Comparison of ENCODE assay signal across 28 cellular contexts in the genomic region with DNA sequence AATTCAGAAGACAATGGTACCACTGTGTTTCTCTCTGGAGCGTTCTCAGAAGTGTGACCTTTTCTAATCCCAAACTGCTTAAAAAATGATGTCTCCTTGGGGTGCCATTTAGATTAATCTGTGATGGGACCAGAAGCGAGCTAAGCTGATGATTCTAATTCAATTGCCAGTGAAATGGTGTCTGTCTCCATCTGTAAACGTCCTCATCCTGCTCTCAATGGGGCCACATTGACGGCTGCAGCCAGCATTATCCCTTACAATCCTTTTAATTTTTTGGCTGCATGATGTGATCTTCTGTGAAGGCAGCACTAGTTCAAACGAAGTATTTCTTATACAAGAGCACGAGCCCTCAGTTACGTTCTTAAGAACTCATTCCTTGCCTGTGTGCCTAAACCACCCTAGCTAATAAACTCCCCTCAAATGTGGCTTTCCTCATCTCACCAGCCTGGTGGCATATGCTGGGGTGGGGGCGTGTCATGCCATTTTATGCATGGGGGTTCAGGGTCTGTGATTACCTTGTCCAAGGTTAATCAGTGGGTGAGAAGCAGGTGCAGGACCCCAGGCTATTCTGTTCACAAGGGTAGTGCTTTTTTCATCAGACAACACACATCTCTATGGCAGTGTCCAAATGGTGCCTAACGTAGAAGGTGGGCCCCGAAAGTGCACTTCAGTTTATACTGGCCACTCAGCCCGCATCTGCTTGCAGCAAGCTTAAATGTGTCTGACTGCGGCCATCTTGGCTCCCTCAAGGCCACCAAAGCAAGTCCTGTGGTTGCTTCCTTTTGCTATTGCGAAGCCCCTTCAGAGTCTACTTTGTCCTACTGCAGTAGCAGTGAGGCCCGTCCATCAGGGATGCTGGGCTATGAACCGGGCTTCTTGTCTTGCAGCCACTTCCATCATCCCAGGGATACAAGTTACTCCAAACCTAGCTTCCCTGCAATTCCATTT. TPM values are rescaled to one million over a fixed set of nuclear protein-coding genes. Genes with fewer than 3 reads are reported as not detected.
DNase-seq lines count a peak whose midpoint lies in the region; ATAC-seq and TF ChIP-seq lines count a peak whose summit lies in the region.
"Had no signal": no experiment of that assay in that cellular context is flagged by ENCODE, and none has a peak within 500 bp of the region (broad histone marks: within the 10 kb centered on the region; RNA-seq: fewer than 3 reads in every experiment).

No MANE protein-coding gene starts in this region.

- H2AFZ ChIP-seq in mesenchymal stem cell (ENCODE audit: low read depth, low read length) = no peak overlapping the region

- no peak overlapping the region for H3K4me2 ChIP-seq in mesenchymal stem cell (ENCODE audit: low read length, poor library complexity, severe bottlenecking)

- H2BK120ac ChIP-seq in mesenchymal stem cell (ENCODE audit: low read depth, low read length) = no peak overlapping the region

- no peak overlapping the region for H2BK5ac ChIP-seq in mesenchymal stem cell (ENCODE audit: low read depth, low read length, poor library complexity, severe bottlenecking)

- H3K9me3 Mint-ChIP-seq in activated CD8-positive, alpha-beta memory T cell treated with anti-CD3 and anti-CD28 coated beads, Interleukin-2, amount 10 ng/mL, durations not matched to agents 7 days and 5 days (ENCODE audit: low read depth) = no peaks in the 10 kb centered on the region
- H3K9me3 Mint-ChIP-seq in activated T-helper 17 cell treated with anti-CD3 and anti-CD28 coated beads, Interleukin-2, amount 50 U/mL, for 72 hours = no peaks in the 10 kb centered on the region
- H3K9me3 Mint-ChIP-seq in natural killer cell treated with Interleukin-12 subunit alpha and Interleukin-12 subunit beta and Interleukin-15 and Interleukin-18, amount 100 ng/mL, for 72 hours = no peaks in the 10 kb centered on the region
- H3K9me3 Mint-ChIP-seq in stimulated activated memory B cell treated with anti-CD40 and anti-IgM and Interleukin-4, amounts not matched to agents 10 μg/mL and 1 μg/mL and 100 μg/mL, for 72 hours = no peaks in the 10 kb centered on the region
- H3K9me3 Mint-ChIP-seq: CD4-positive, alpha-beta memory T cell had no signal

- ATAC-seq in activated CD8-positive, alpha-beta memory T cell treated with anti-CD3 and anti-CD28 coated beads, Interleukin-2, amount 10 ng/mL, durations not matched to agents 7 days and 5 days = no peak
- ATAC-seq in activated T-helper 17 cell treated with anti-CD3 and anti-CD28 coated beads, Interleukin-2, amount 50 U/mL, for 72 hours (replicated peaks) = no peak
- ATAC-seq in natural killer cell treated with Interleukin-12 subunit alpha and Interleukin-12 subunit beta and Interleukin-15 and Interleukin-18, amount 100 ng/mL, for 72 hours = no peak
- no peak for ATAC-seq in stimulated activated memory B cell treated with anti-CD40 and anti-IgM and Interleukin-4, amounts not matched to agents 10 μg/mL and 1 μg/mL and 100 μg/mL, for 72 hours
- ATAC-seq in mucosa of descending colon = no peak
- ATAC-seq: psoas muscle, Right ventricle myocardium inferior had no signal

- peaks cover 13% of the 10 kb centered on the region for H3K36me3 Mint-ChIP-seq in activated CD8-positive, alpha-beta memory T cell treated with anti-CD3 and anti-CD28 coated beads, Interleukin-2, amount 10 ng/mL, durations not matched to agents 7 days and 5 days
- H3K36me3 Mint-ChIP-seq in activated T-helper 17 cell treated with anti-CD3 and anti-CD28 coated beads, Interleukin-2, amount 50 U/mL, for 72 hours (ENCODE audit: low read depth) = peaks cover 88% of the 10 kb centered on the region
- H3K36me3 Mint-ChIP-seq in natural killer cell treated with Interleukin-12 subunit alpha and Interleukin-12 subunit beta and Interleukin-15 and Interleukin-18, amount 100 ng/mL, for 72 hours = peaks cover 7% of the 10 kb centered on the region
- H3K36me3 Mint-ChIP-seq in stimulated activated memory B cell treated with anti-CD40 and anti-IgM and Interleukin-4, amounts not matched to agents 10 μg/mL and 1 μg/mL and 100 μg/mL, for 72 hours = peaks cover 47% of the 10 kb centered on the region

- no peak overlapping the region for H3K23ac ChIP-seq in mesenchymal stem cell (ENCODE audit: low read length in 2 of 2)

- CTCF ChIA-PET in activated CD8-positive, alpha-beta memory T cell treated with anti-CD3 and anti-CD28 coated beads, Interleukin-2, amount 10 ng/mL, durations not matched to agents 7 days and 5 days (lab: Charles Lee) = no interaction called here

- no peaks in the 10 kb centered on the region for H3K4me1 ChIP-seq in mucosa of descending colon (ENCODE audit: low read depth)
- H3K4me1 ChIP-seq in mesenchymal stem cell (ENCODE audit: control insufficient read depth, insufficient read depth, low read depth, low read length) = peaks cover 2% of the 10 kb centered on the region

- no peak overlapping the region for H2AK5ac ChIP-seq in mesenchymal stem cell (ENCODE audit: low read length, severe bottlenecking)

- H3K4me3 Mint-ChIP-seq in activated CD8-positive, alpha-beta memory T cell treated with anti-CD3 and anti-CD28 coated beads, Interleukin-2, amount 10 ng/mL, durations not matched to agents 7 days and 5 days = no peak overlapping the region
- no peak overlapping the region for H3K4me3 Mint-ChIP-seq in activated T-helper 17 cell treated with anti-CD3 and anti-CD28 coated beads, Interleukin-2, amount 50 U/mL, for 72 hours
- H3K4me3 Mint-ChIP-seq in natural killer cell treated with Interleukin-12 subunit alpha and Interleukin-12 subunit beta and Interleukin-15 and Interleukin-18, amount 100 ng/mL, for 72 hours = no peak overlapping the region
- H3K4me3 Mint-ChIP-seq in stimulated activated memory B cell treated with anti-CD40 and anti-IgM and Interleukin-4, amounts not matched to agents 10 μg/mL and 1 μg/mL and 100 μg/mL, for 72 hours = no peak overlapping the region
- H3K4me3 Mint-ChIP-seq: CD4-positive, alpha-beta memory T cell had no signal

- no peaks in the 10 kb centered on the region for H3K27me3 ChIP-seq in mesenchymal stem cell (ENCODE audit: control insufficient read depth in 1 of 2, insufficient read depth in 1 of 2, low read length in 2 of 2)
- H3K27me3 ChIP-seq: sigmoid colon, tibial artery had no signal

- no peak overlapping the region for H3K27ac Mint-ChIP-seq in activated CD8-positive, alpha-beta memory T cell treated with anti-CD3 and anti-CD28 coated beads, Interleukin-2, amount 10 ng/mL, durations not matched to agents 7 days and 5 days
- peak overlapping the region; percentile 62 for H3K27ac Mint-ChIP-seq in activated T-helper 17 cell treated with anti-CD3 and anti-CD28 coated beads, Interleukin-2, amount 50 U/mL, for 72 hours
- no peak overlapping the region for H3K27ac Mint-ChIP-seq in natural killer cell treated with Interleukin-12 subunit alpha and Interleukin-12 subunit beta and Interleukin-15 and Interleukin-18, amount 100 ng/mL, for 72 hours
- no peak overlapping the region for H3K27ac Mint-ChIP-seq in stimulated activated memory B cell treated with anti-CD40 and anti-IgM and Interleukin-4, amounts not matched to agents 10 μg/mL and 1 μg/mL and 100 μg/mL, for 72 hours

- WGBS in mesenchymal stem cell = 96% methylated on average over 15 of the region's 15 CpGs

- intact Hi-C loops in mucosa of descending colon (cut with DNase I, micrococcal nuclease) = no loop called here

- no peak for TF ChIP-seq CTCF in mucosa of descending colon (IDR thresholded peaks at IDR 0.05)

- no peaks in the 10 kb centered on the region for H3K4me1 Mint-ChIP-seq in activated CD8-positive, alpha-beta memory T cell treated with anti-CD3 and anti-CD28 coated beads, Interleukin-2, amount 10 ng/mL, durations not matched to agents 7 days and 5 days
- no peaks in the 10 kb centered on the region for H3K4me1 Mint-ChIP-seq in activated T-helper 17 cell treated with anti-CD3 and anti-CD28 coated beads, Interleukin-2, amount 50 U/mL, for 72 hours
- peaks cover 0 to 4% of the 10 kb centered on the region in 2 donors for H3K4me1 Mint-ChIP-seq in natural killer cell treated with Interleukin-12 subunit alpha and Interleukin-12 subunit beta and Interleukin-15 and Interleukin-18, amount 100 ng/mL, for 72 hours (ENCODE audit: low read depth in 2 of 2)
- no peaks in the 10 kb centered on the region for H3K4me1 Mint-ChIP-seq in stimulated activated memory B cell treated with anti-CD40 and anti-IgM and Interleukin-4, amounts not matched to agents 10 μg/mL and 1 μg/mL and 100 μg/mL, for 72 hours

- H3K4me3 ChIP-seq in mucosa of descending colon (no peak overlapping the region), mesenchymal stem cell (ENCODE audit: insufficient read depth in 1 of 2, low read depth in 1 of 2, low read length in 2 of 2) (no peak overlapping the region)
- H3K4me3 ChIP-seq: left ventricle myocardium inferior, psoas muscle, sigmoid colon, tibial artery had no signal

- H3K36me3 ChIP-seq in mucosa of descending colon (ENCODE audit: low read depth) (no peaks in the 10 kb centered on the region), mesenchymal stem cell (ENCODE audit: control insufficient read depth in 1 of 2, insufficient read depth in 2 of 2, low read depth in 1 of 2, low read length in 2 of 2) (peaks cover 17 to 66% of the 10 kb centered on the region in 2 experiments)

- H3K4ac ChIP-seq in mesenchymal stem cell (ENCODE audit: low read depth in 1 of 2, low read length in 2 of 2) = no peak overlapping the region

- H4K8ac ChIP-seq in mesenchymal stem cell (ENCODE audit: low read length) = no peak overlapping the region

- no peaks in the 10 kb centered on the region for H3K27me3 Mint-ChIP-seq in activated CD8-positive, alpha-beta memory T cell treated with anti-CD3 and anti-CD28 coated beads, Interleukin-2, amount 10 ng/mL, durations not matched to agents 7 days and 5 days
- no peaks in the 10 kb centered on the region for H3K27me3 Mint-ChIP-seq in activated T-helper 17 cell treated with anti-CD3 and anti-CD28 coated beads, Interleukin-2, amount 50 U/mL, for 72 hours
- H3K27me3 Mint-ChIP-seq in natural killer cell treated with Interleukin-12 subunit alpha and Interleukin-12 subunit beta and Interleukin-15 and Interleukin-18, amount 100 ng/mL, for 72 hours = no peaks in the 10 kb centered on the region
- no peaks in the 10 kb centered on the region for H3K27me3 Mint-ChIP-seq in stimulated activated memory B cell treated with anti-CD40 and anti-IgM and Interleukin-4, amounts not matched to agents 10 μg/mL and 1 μg/mL and 100 μg/mL, for 72 hours
- H3K27me3 Mint-ChIP-seq: CD4-positive, alpha-beta memory T cell had no signal

- no peak overlapping the region for H3K27ac ChIP-seq in mesenchymal stem cell (ENCODE audit: low read length, poor library complexity, severe bottlenecking)
- H3K27ac ChIP-seq: left ventricle myocardium inferior, psoas muscle, sigmoid colon, tibial artery, VCaP had no signal

- H3K79me1 ChIP-seq in mesenchymal stem cell (replicated peaks; ENCODE audit: low read length, poor library complexity, severe bottlenecking) = peaks cover 4% of the 10 kb centered on the region

- no peak overlapping the region for H3K9ac ChIP-seq in mesenchymal stem cell (ENCODE audit: low read length)

- peak; percentile 35 for DNase-seq in activated CD8-positive, alpha-beta memory T cell treated with anti-CD3 and anti-CD28 coated beads, Interleukin-2, amount 10 ng/mL, durations not matched to agents 7 days and 5 days
- no peak for DNase-seq in activated CD8-positive, alpha-beta memory T cell treated with anti-CD3 and anti-CD28 coated beads, Interleukin-2, amount 50 U/mL, for 4 hours
- DNase-seq in natural killer cell treated with Interleukin-12 subunit alpha and Interleukin-12 subunit beta and Interleukin-15 and Interleukin-18, amount 100 ng/mL, for 72 hours (ENCODE audit: low spot score) = peak; percentile 12
- DNase-seq in mucosa of descending colon (no peak), activated gamma-delta T cell treated with Interleukin-2 at 50 U/mL for 16 hours (no peak), mesenchymal stem cell (no peak)
- DNase-seq: activated CD4-positive, alpha-beta T cell treated with anti-CD3 and anti-CD28 coated beads for 4 hours; activated naive CD4-positive, alpha-beta T cell treated with Interleukin-2 at 50 U/mL for 16 hours; CD4-positive, alpha-beta memory T cell; central memory CD4-positive, alpha-beta T cell; cortex of kidney; HCEC 1CT; left ventricle myocardium inferior; mesendoderm; NCI-H1436; NCI-H2081; NCI-H226; NCI-H69; psoas muscle; sigmoid colon; stimulated activated CD4-positive, alpha-beta T cell treated with anti-CD3 and anti-CD28 coated beads, Interleukin-12 subunit alpha, Interleukin-12 subunit beta, amount 100 ng/mL, for 4 hours; stimulated activated CD4-positive, alpha-beta T cell treated with anti-CD3 and anti-CD28 coated beads, Interleukin-2, amount 100 ng/mL, for 48 hours; tibial artery had no signal

- no peak overlapping the region for H3K14ac ChIP-seq in mesenchymal stem cell (ENCODE audit: low read length in 2 of 2)

- no peak overlapping the region for H2BK15ac ChIP-seq in mesenchymal stem cell (ENCODE audit: low read depth, poor library complexity, severe bottlenecking)

- no peaks in the 10 kb centered on the region for H3K9me3 ChIP-seq in mucosa of descending colon
- H3K9me3 ChIP-seq in mesenchymal stem cell (ENCODE audit: control insufficient read depth, low read length) = no peaks in the 10 kb centered on the region
- H3K9me3 ChIP-seq: left ventricle myocardium inferior, psoas muscle, sigmoid colon, tibial artery had no signal

- no peak overlapping the region for H4K91ac ChIP-seq in mesenchymal stem cell (ENCODE audit: low read length)

- no peak overlapping the region for H3K18ac ChIP-seq in mesenchymal stem cell (ENCODE audit: low read depth in 1 of 2, low read length in 2 of 2)

- no peak overlapping the region for H2BK12ac ChIP-seq in mesenchymal stem cell (ENCODE audit: low read length in 2 of 2)

RNA-seq across cellular contexts. Expression of a gene that starts 45.7 kb away (rescaled TPM):
- 1 to 10 TPM; 1.4 to 3.8 TPM for total RNA-seq in activated CD8-positive, alpha-beta memory T cell treated with anti-CD3 and anti-CD28 coated beads, Interleukin-2, amount 10 ng/mL, durations not matched to agents 7 days and 5 days
- total RNA-seq in activated T-helper 17 cell treated with anti-CD3 and anti-CD28 coated beads, Interleukin-2, amount 50 U/mL, for 72 hours = 1 to 10 TPM; 1.1 to 1.8 TPM
- 1 to 10 TPM; 1.8 to 3.3 TPM for total RNA-seq in natural killer cell treated with Interleukin-12 subunit alpha and Interleukin-12 subunit beta and Interleukin-15 and Interleukin-18, amount 100 ng/mL, for 72 hours
- total RNA-seq in mucosa of descending colon = 1 to 10 TPM; 4.8 to 8.9 (median 8.1) TPM
- polyA plus RNA-seq in mesenchymal stem cell (2013, experiment 1 of 2) = 0.33 TPM
- polyA plus RNA-seq in mesenchymal stem cell (2013, experiment 2 of 2) = 0.34 TPM
- total RNA-seq: A172 had no signal

RNA-seq across cellular contexts. Expression of a gene that starts 49.6 kb away (rescaled TPM):
- 100 to 1,000 TPM; 481 to 538 TPM for total RNA-seq in activated CD8-positive, alpha-beta memory T cell treated with anti-CD3 and anti-CD28 coated beads, Interleukin-2, amount 10 ng/mL, durations not matched to agents 7 days and 5 days
- total RNA-seq in activated T-helper 17 cell treated with anti-CD3 and anti-CD28 coated beads, Interleukin-2, amount 50 U/mL, for 72 hours = 100 to 1,000 TPM; 401 to 630 TPM
- total RNA-seq in natural killer cell treated with Interleukin-12 subunit alpha and Interleukin-12 subunit beta and Interleukin-15 and Interleukin-18, amount 100 ng/mL, for 72 hours = 100 to 1,000 TPM; 550 to 559 TPM
- 100 to 1,000 TPM; 366 to 467 (median 380) TPM for total RNA-seq in mucosa of descending colon
- 208 TPM for polyA plus RNA-seq in mesenchymal stem cell (2013, experiment 1 of 2)
- 215 TPM for polyA plus RNA-seq in mesenchymal stem cell (2013, experiment 2 of 2)

Comparison
In these comparisons a context has a peak if more than half of its experiments do, and no peak if none do; other contexts are left out.
1. DNase-seq: peak in activated CD8-positive, alpha-beta memory T cell treated with anti-CD3 and anti-CD28 coated beads, Interleukin-2, amount 10 ng/mL, durations not matched to agents 7 days and 5 days (single experiment) and natural killer cell treated with Interleukin-12 subunit alpha and Interleukin-12 subunit beta and Interleukin-15 and Interleukin-18, amount 100 ng/mL, for 72 hours (single experiment); none in activated CD8-positive, alpha-beta memory T cell treated with anti-CD3 and anti-CD28 coated beads, Interleukin-2, amount 50 U/mL, for 4 hours (single experiment), mucosa of descending colon (0 of 3), activated gamma-delta T cell treated with Interleukin-2 at 50 U/mL for 16 hours (single experiment) and mesenchymal stem cell (single experiment).